Comparison of ENCODE assay signal across 8 cellular contexts in genomic region chr6:146543211-146543939, GRCh38. TPM values are rescaled to one million over a fixed set of nuclear protein-coding genes. Genes with fewer than 3 reads are reported as not detected.
A peak's percentile ranks its signal among the peaks of the same experiment; 100 is the strongest.
DNase-seq lines count a peak whose midpoint lies in the region; ATAC-seq and TF ChIP-seq lines count a peak whose summit lies in the region.

Gene RAB32, plus strand, starts transcription at chr6:146543833. Its CDS starts 39 bp downstream, at chr6:146543872.

- H3K27ac ChIP-seq in PC-9 (peak within 1 kb of the TSS; percentile 59), body of pancreas (peak within 1 kb of the TSS; percentile 85 to 94 (median 91)), hepatocyte (peak within 1 kb of the TSS; percentile 98)

- intact Hi-C loops in PC-9 (cut with micrococcal nuclease; ENCODE audit: unreplicated experiment) (loop anchor here (5.0 to 10.0 kb wide), 3 partner anchors 161 to 249 kb away; no protein-coding TSS in a partner anchor), body of pancreas (cut with DNase I) (no loop called here), posterior vena cava (cut with DNase I) (no loop called here)

- BruUV-seq in PC-9 (replicated peaks; lab: Mats Ljungman, UMichigan), result no TSS peak

- peak; percentile 58 to 73 (median 59) for TF ChIP-seq POLR2A in body of pancreas (IDR thresholded peaks at IDR 0.05)

- TF ChIP-seq CTCF in AG10803 (conservative IDR thresholded peaks at IDR 0.05; ENCODE audit: low read length) (peak; percentile 32), PC-9 (conservative IDR thresholded peaks at IDR 0.05) (peak; percentile 67; the same call in 1 of the 2 replicates), body of pancreas (IDR thresholded peaks at IDR 0.05) (peak; percentile 58 to 76 (median 60)), hepatocyte (IDR thresholded peaks at IDR 0.05; ENCODE audit: poor library complexity) (peak; percentile 77)

- peaks cover 4% of the 10 kb centered on the region; the same call in 1 of the 2 replicates for H4K20me1 ChIP-seq in PC-9 (ENCODE audit: insufficient read depth)
- H4K20me1 ChIP-seq in hepatocyte (ENCODE audit: insufficient read depth, poor library complexity, severe bottlenecking), result peaks cover 15% of the 10 kb centered on the region

- H3K36me3 ChIP-seq in PC-9 (ENCODE audit: low read depth) (no peaks in the 10 kb centered on the region), body of pancreas (replicated peaks in 1 of 2; ENCODE audit: insufficient read depth in 1 of 2, low read depth in 2 of 2) (no peaks in the 10 kb centered on the region), hepatocyte (replicated peaks; ENCODE audit: insufficient read depth, low read depth) (no peaks in the 10 kb centered on the region)

- peaks cover 30% of the 10 kb centered on the region for H3K79me2 ChIP-seq in PC-9 (ENCODE audit: low read depth)
- H3K79me2 ChIP-seq in hepatocyte, result peaks cover 42% of the 10 kb centered on the region

- ATAC-seq in GM18867 (IDR thresholded peaks at IDR 0.05; ENCODE audit: unreplicated experiment) (peak; percentile 91), HG03103 (IDR thresholded peaks at IDR 0.05; ENCODE audit: low read depth, unreplicated experiment) (peak; percentile 67), body of pancreas (peak; percentile 94)

- peak within 1 kb of the TSS; percentile 91 for H3K4me3 ChIP-seq in AG10803 (ENCODE audit: low read length)
- H3K4me3 ChIP-seq in PC-9, result peak within 1 kb of the TSS; percentile 96
- H3K4me3 ChIP-seq in body of pancreas, result peak within 1 kb of the TSS; percentile 39 to 42
- peak within 1 kb of the TSS; percentile 73 for H3K4me3 ChIP-seq in hepatocyte

- H3K9me2 ChIP-seq in PC-9 (ENCODE audit: insufficient read depth) (no peaks in the 10 kb centered on the region), hepatocyte (replicated peaks; ENCODE audit: insufficient read depth) (no peaks in the 10 kb centered on the region)

- WGBS in body of pancreas, 2 donors, result 2 to 7% methylated on average over 33 to 70 of the region's 86 CpGs
- WGBS in hepatocyte (ENCODE audit: low lambda C conversion rate, missing lambda C conversion rate), result 12% methylated on average over 13 of the region's 86 CpGs

- H3F3A ChIP-seq in PC-9 (ENCODE audit: insufficient read depth, low read depth), result peaks cover 24% of the 10 kb centered on the region

- DNase-seq in AG10803 (ENCODE audit: low read depth), result peak; percentile 97
- DNase-seq in PC-9, result peak; percentile 73 to 90
- peak; percentile 91 to 94 (median 92) for DNase-seq in body of pancreas
- peak; percentile 97 for DNase-seq in hepatocyte (ENCODE audit: low spot score)
- DNase-seq in posterior vena cava (ENCODE audit: low spot score), result peak; percentile 98
- no peak for DNase-seq in NCI-H2107 treated with DMSO at 0.1 percent for 48 hours (lab: John Stamatoyannopoulos, UW; ENCODE audit: unreplicated experiment)

- H3K4me1 ChIP-seq in PC-9 (replicated peaks; ENCODE audit: insufficient read depth) (peaks cover 31% of the 10 kb centered on the region), body of pancreas (peaks cover 31% of the 10 kb centered on the region), hepatocyte (ENCODE audit: insufficient read depth) (peaks cover 31% of the 10 kb centered on the region)

- POLR2A ChIA-PET in PC-9 (lab: Charles Lee; ENCODE audit: unreplicated experiment), result no interaction called here

- peak within 1 kb of the TSS; percentile 96 for H2AFZ ChIP-seq in PC-9
- H2AFZ ChIP-seq in hepatocyte, result peak within 1 kb of the TSS; percentile 97

- H3K27me3 ChIP-seq in PC-9 (ENCODE audit: insufficient read depth, low read depth), result no peaks in the 10 kb centered on the region
- H3K27me3 ChIP-seq in body of pancreas, result no peaks in the 10 kb centered on the region
- no peaks in the 10 kb centered on the region for H3K27me3 ChIP-seq in hepatocyte

- CTCF ChIA-PET in PC-9 (lab: Charles Lee), result no interaction called here

- H3K9me3 ChIP-seq in PC-9 (ENCODE audit: insufficient read depth, low read depth) (no peaks in the 10 kb centered on the region), body of pancreas (no peaks in the 10 kb centered on the region), hepatocyte (ENCODE audit: low read depth) (no peaks in the 10 kb centered on the region)

- H3K4me2 ChIP-seq in PC-9 (peak within 1 kb of the TSS; percentile 95), hepatocyte (peak within 1 kb of the TSS; percentile 86)

RNA-seq across cellular contexts. Expression of gene RAB32, which starts in this region (rescaled TPM):
- total RNA-seq in PC-9 (2021) (21.4 and 22.6 TPM in 2 replicates), body of pancreas (10 to 100 TPM in 1 of 2 donors, 1 to 10 TPM in 1; 7.3 to 17.9 TPM), hepatocyte (97.5 and 100 TPM in 2 replicates), posterior vena cava (10 to 100 TPM; 33.5 to 35.2 TPM)
- 121 and 127 TPM in 2 replicates for polyA plus RNA-seq in hepatocyte

Comparison
In these comparisons a context has a peak if more than half of its experiments do, and no peak if none do; other contexts are left out.
1. H3K4me3 ChIP-seq: peak in every context shown above with its lines; median percentile 96 in PC-9; 91 in AG10803; 73 in hepatocyte; 40 in body of pancreas.